1 cellular context compared by ENCODE assay signal in genomic region chr2:24015562-24016375, GRCh38.
TF ChIP-seq lines count a peak whose summit lies in the region.

No MANE protein-coding gene starts in this region.

TF ChIP-seq in HepG2, 621 proteins besides CTCF, POLR2A, EP300 and RAD21 (continued from another document and continues in another):
- no peak for TF ChIP-seq ZSCAN20 (CRISPR knock-in tag; IDR thresholded peaks at IDR 0.05; ENCODE audit: borderline replicate concordance)
- TF ChIP-seq RARA (CRISPR knock-in tag; IDR thresholded peaks at IDR 0.05), result peak; percentile 72
- no peak; the same call in 1 of the 2 replicates for TF ChIP-seq ESRRA (CRISPR knock-in tag; IDR thresholded peaks at IDR 0.05; ENCODE audit: low read depth)
- TF ChIP-seq, protein P1, sequence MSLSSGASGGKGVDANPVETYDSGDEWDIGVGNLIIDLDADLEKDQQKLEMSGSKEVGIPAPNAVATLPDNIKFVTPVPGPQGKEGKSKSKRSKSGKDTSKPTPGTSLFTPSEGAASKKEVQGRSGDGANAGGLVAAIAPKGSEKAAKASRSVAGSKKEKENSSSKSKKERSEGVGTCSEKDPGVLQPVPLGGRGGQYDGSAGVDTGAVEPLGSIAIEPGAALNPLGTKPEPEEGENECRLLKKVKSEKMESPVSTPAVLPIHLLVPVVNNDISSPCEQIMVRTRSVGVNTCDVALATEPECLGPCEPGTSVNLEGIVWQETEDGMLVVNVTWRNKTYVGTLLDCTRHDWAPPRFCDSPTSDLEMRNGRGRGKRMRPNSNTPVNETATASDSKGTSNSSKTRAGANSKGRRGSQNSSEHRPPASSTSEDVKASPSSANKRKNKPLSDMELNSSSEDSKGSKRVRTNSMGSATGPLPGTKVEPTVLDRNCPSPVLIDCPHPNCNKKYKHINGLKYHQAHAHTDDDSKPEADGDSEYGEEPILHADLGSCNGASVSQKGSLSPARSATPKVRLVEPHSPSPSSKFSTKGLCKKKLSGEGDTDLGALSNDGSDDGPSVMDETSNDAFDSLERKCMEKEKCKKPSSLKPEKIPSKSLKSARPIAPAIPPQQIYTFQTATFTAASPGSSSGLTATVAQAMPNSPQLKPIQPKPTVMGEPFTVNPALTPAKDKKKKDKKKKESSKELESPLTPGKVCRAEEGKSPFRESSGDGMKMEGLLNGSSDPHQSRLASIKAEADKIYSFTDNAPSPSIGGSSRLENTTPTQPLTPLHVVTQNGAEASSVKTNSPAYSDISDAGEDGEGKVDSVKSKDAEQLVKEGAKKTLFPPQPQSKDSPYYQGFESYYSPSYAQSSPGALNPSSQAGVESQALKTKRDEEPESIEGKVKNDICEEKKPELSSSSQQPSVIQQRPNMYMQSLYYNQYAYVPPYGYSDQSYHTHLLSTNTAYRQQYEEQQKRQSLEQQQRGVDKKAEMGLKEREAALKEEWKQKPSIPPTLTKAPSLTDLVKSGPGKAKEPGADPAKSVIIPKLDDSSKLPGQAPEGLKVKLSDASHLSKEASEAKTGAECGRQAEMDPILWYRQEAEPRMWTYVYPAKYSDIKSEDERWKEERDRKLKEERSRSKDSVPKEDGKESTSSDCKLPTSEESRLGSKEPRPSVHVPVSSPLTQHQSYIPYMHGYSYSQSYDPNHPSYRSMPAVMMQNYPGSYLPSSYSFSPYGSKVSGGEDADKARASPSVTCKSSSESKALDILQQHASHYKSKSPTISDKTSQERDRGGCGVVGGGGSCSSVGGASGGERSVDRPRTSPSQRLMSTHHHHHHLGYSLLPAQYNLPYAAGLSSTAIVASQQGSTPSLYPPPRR (CRISPR knock-in tag; IDR thresholded peaks at IDR 0.05; ENCODE audit: borderline replicate concordance), result peak; percentile 30
- TF ChIP-seq ZNF746 (CRISPR knock-in tag; IDR thresholded peaks at IDR 0.05), result peak; percentile 52; the same call in 1 of the 2 replicates
- TF ChIP-seq NR0B2 (CRISPR knock-in tag; IDR thresholded peaks at IDR 0.05), result no peak
- TF ChIP-seq MZF1 (CRISPR knock-in tag; IDR thresholded peaks at IDR 0.05; ENCODE audit: borderline replicate concordance), result no peak
- TF ChIP-seq IKZF5 (CRISPR knock-in tag; IDR thresholded peaks at IDR 0.05), result peak; percentile 65
- TF ChIP-seq FOXP1 (IDR thresholded peaks at IDR 0.05), result peak; percentile 70
- TF ChIP-seq FOXP1 (CRISPR knock-in tag; IDR thresholded peaks at IDR 0.05), result peak; percentile 90
- TF ChIP-seq, protein P2, sequence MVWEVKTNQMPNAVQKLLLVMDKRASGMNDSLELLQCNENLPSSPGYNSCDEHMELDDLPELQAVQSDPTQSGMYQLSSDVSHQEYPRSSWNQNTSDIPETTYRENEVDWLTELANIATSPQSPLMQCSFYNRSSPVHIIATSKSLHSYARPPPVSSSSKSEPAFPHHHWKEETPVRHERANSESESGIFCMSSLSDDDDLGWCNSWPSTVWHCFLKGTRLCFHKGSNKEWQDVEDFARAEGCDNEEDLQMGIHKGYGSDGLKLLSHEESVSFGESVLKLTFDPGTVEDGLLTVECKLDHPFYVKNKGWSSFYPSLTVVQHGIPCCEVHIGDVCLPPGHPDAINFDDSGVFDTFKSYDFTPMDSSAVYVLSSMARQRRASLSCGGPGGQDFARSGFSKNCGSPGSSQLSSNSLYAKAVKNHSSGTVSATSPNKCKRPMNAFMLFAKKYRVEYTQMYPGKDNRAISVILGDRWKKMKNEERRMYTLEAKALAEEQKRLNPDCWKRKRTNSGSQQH (CRISPR knock-in tag; IDR thresholded peaks at IDR 0.05; ENCODE audit: low read depth), result peak; percentile 45; the same call in 1 of the 2 replicates
- peak; percentile 45; the same call in 1 of the 2 replicates for TF ChIP-seq RBFOX2 (IDR thresholded peaks at IDR 0.05; ENCODE audit: low read depth, low read length)
- TF ChIP-seq BRCA1 (CRISPR knock-in tag; IDR thresholded peaks at IDR 0.05), result no peak
- TF ChIP-seq MYNN (CRISPR knock-in tag; IDR thresholded peaks at IDR 0.05; ENCODE audit: low read depth), result 0 out of 2 replicates have a peak, but pooled peaks have one; percentile 54
- TF ChIP-seq, protein P3, sequence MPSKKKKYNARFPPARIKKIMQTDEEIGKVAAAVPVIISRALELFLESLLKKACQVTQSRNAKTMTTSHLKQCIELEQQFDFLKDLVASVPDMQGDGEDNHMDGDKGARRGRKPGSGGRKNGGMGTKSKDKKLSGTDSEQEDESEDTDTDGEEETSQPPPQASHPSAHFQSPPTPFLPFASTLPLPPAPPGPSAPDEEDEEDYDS (CRISPR knock-in tag; IDR thresholded peaks at IDR 0.05), result peak; percentile 34; the same call in 1 of the 2 replicates
- no peak; the same call in 1 of the 2 replicates for TF ChIP-seq MXD3 (CRISPR knock-in tag; IDR thresholded peaks at IDR 0.05)
- no peak for TF ChIP-seq ZFAT (CRISPR knock-in tag; conservative IDR thresholded peaks at IDR 0.05)
- TF ChIP-seq ZNF280D (CRISPR knock-in tag; IDR thresholded peaks at IDR 0.05), result no peak
- TF ChIP-seq, protein P4, sequence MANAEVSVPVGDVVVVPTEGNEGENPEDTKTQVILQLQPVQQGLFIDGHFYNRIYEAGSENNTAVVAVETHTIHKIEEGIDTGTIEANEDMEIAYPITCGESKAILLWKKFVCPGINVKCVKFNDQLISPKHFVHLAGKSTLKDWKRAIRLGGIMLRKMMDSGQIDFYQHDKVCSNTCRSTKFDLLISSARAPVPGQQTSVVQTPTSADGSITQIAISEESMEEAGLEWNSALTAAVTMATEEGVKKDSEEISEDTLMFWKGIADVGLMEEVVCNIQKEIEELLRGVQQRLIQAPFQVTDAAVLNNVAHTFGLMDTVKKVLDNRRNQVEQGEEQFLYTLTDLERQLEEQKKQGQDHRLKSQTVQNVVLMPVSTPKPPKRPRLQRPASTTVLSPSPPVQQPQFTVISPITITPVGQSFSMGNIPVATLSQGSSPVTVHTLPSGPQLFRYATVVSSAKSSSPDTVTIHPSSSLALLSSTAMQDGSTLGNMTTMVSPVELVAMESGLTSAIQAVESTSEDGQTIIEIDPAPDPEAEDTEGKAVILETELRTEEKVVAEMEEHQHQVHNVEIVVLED (CRISPR knock-in tag; IDR thresholded peaks at IDR 0.05; ENCODE audit: borderline replicate concordance), result peak; percentile 33; the same call in 1 of the 2 replicates
- TF ChIP-seq SIX4 (CRISPR knock-in tag; IDR thresholded peaks at IDR 0.05), result 0 out of 2 replicates have a peak, but pooled peaks have one; percentile 41
- TF ChIP-seq ZNF75D (CRISPR knock-in tag; IDR thresholded peaks at IDR 0.05; ENCODE audit: borderline replicate concordance), result no peak
- TF ChIP-seq CBX2 (IDR thresholded peaks at IDR 0.05; ENCODE audit: low read depth, low read length), result no peak
- TF ChIP-seq CBX2 (CRISPR knock-in tag; IDR thresholded peaks at IDR 0.05; ENCODE audit: low read depth), result no peak
- no peak for TF ChIP-seq ZNF557 (CRISPR knock-in tag; IDR thresholded peaks at IDR 0.05)
- TF ChIP-seq ZNF780A (CRISPR knock-in tag; IDR thresholded peaks at IDR 0.05), result no peak
- TF ChIP-seq TOPORS (CRISPR knock-in tag; IDR thresholded peaks at IDR 0.05), result no peak
- TF ChIP-seq AKNA (CRISPR knock-in tag; IDR thresholded peaks at IDR 0.05; ENCODE audit: borderline replicate concordance), result no peak; the same call in 1 of the 2 replicates
- no peak for TF ChIP-seq ZNF878 (CRISPR knock-in tag; IDR thresholded peaks at IDR 0.05)
- TF ChIP-seq GATAD1 (CRISPR knock-in tag; IDR thresholded peaks at IDR 0.05), result peak; percentile 12; the same call in 1 of the 2 replicates
- peak; percentile 32; the same call in 1 of the 2 replicates for TF ChIP-seq SP5 (CRISPR knock-in tag; IDR thresholded peaks at IDR 0.05; ENCODE audit: borderline replicate concordance, low read depth)
- TF ChIP-seq CEBPG (CRISPR knock-in tag; IDR thresholded peaks at IDR 0.05), result peak; percentile 88
- no peak; the same call in 1 of the 2 replicates for TF ChIP-seq ZNF607 (CRISPR knock-in tag; IDR thresholded peaks at IDR 0.05; ENCODE audit: borderline replicate concordance)
- no peak for TF ChIP-seq PHF8 (CRISPR knock-in tag; IDR thresholded peaks at IDR 0.05)
- no peak for TF ChIP-seq FLYWCH1 (CRISPR knock-in tag; IDR thresholded peaks at IDR 0.05)
- no peak for TF ChIP-seq ZNF781 (CRISPR knock-in tag; IDR thresholded peaks at IDR 0.05; ENCODE audit: borderline replicate concordance, not compliant biosample characterization)
- peak; percentile 46; the same call in 1 of the 2 replicates for TF ChIP-seq GABPB1 (CRISPR knock-in tag; IDR thresholded peaks at IDR 0.05)
- peak; percentile 89; the same call in 1 of the 2 replicates for TF ChIP-seq ZNF33A (CRISPR knock-in tag; IDR thresholded peaks at IDR 0.05; ENCODE audit: borderline replicate concordance)
- TF ChIP-seq ZNF20 (CRISPR knock-in tag; IDR thresholded peaks at IDR 0.05), result no peak
- TF ChIP-seq GPN1 (CRISPR knock-in tag; IDR thresholded peaks at IDR 0.05; ENCODE audit: borderline replicate concordance), result peak; percentile 53; the same call in 1 of the 2 replicates
- TF ChIP-seq HMG20A (CRISPR knock-in tag; IDR thresholded peaks at IDR 0.05; ENCODE audit: borderline replicate concordance), result peak; percentile 90; the same call in 1 of the 2 replicates
- TF ChIP-seq SRF (IDR thresholded peaks at IDR 0.05; ENCODE audit: low read depth, low read length), result no peak
- no peak for TF ChIP-seq ZNF367 (CRISPR knock-in tag; IDR thresholded peaks at IDR 0.05; ENCODE audit: borderline replicate concordance)
